In genomic region chr12:26032719-26033241, GRCh38 we compare ENCODE assay signal across 1 cellular context.
TF ChIP-seq lines count a peak whose summit lies in the region.

No MANE protein-coding gene starts in this region.

TF ChIP-seq in HEK293, 187 proteins besides CTCF, POLR2A, EP300 and RAD21 (continued from another document and continues in another):
- TF ChIP-seq ZNF140 (tag by site-specific recombination; IDR thresholded peaks at IDR 0.05) (no peak), SP7 (tag by site-specific recombination; IDR thresholded peaks at IDR 0.05) (peak; percentile 58), ZBTB7A (tag by site-specific recombination; IDR thresholded peaks at IDR 0.05; ENCODE audit: low read depth) (no peak), ZSCAN30 (tag by site-specific recombination; IDR thresholded peaks at IDR 0.05) (peak; percentile 65; the same call in 1 of the 2 replicates), ZSCAN23 (tag by site-specific recombination; IDR thresholded peaks at IDR 0.05) (0 out of 2 replicates have a peak, but pooled peaks have one; percentile 52), ZBTB49 (tag by site-specific recombination; IDR thresholded peaks at IDR 0.05; ENCODE audit: low read depth) (no peak), ZNF302 (tag by site-specific recombination; IDR thresholded peaks at IDR 0.05; ENCODE audit: low read depth) (no peak), ZNF48 (tag by site-specific recombination; IDR thresholded peaks at IDR 0.05) (no peak), ZNF292 (tag by site-specific recombination; IDR thresholded peaks at IDR 0.05; ENCODE audit: borderline replicate concordance, low read depth) (no peak), ZNF600 (tag by site-specific recombination; IDR thresholded peaks at IDR 0.05) (no peak), ZNF830 (tag by site-specific recombination; IDR thresholded peaks at IDR 0.05; ENCODE audit: low read depth) (no peak), ZBTB17 (tag by site-specific recombination; IDR thresholded peaks at IDR 0.05) (peak; percentile 68), KLF17 (tag by site-specific recombination; IDR thresholded peaks at IDR 0.05) (no peak), ATF2 (tag by site-specific recombination; IDR thresholded peaks at IDR 0.05; ENCODE audit: low read depth) (peak; percentile 41; the same call in 1 of the 2 replicates), PRDM6 (tag by site-specific recombination; IDR thresholded peaks at IDR 0.05) (peak; percentile 71), GLIS2 (tag by site-specific recombination; IDR thresholded peaks at IDR 0.05) (no peak), ZNF510 (tag by site-specific recombination; IDR thresholded peaks at IDR 0.05; ENCODE audit: insufficient replicate concordance) (no peak), ZNF391 (tag by site-specific recombination; IDR thresholded peaks at IDR 0.05; ENCODE audit: borderline replicate concordance, low read depth) (no peak), ZFP69B (tag by site-specific recombination; IDR thresholded peaks at IDR 0.05) (no peak), HOXD13 (CRISPR knock-in tag; IDR thresholded peaks at IDR 0.05; ENCODE audit: borderline replicate concordance) (no peak), ZNF701 (tag by site-specific recombination; IDR thresholded peaks at IDR 0.05) (no peak), ZBTB44 (tag by site-specific recombination; IDR thresholded peaks at IDR 0.05) (peak; percentile 48; the same call in 1 of the 2 replicates), YY1 (tag by site-specific recombination; IDR thresholded peaks at IDR 0.05) (peak; percentile 53; the same call in 1 of the 2 replicates), ZNF324 (tag by site-specific recombination; IDR thresholded peaks at IDR 0.05) (no peak), PBX3 (CRISPR knock-in tag; IDR thresholded peaks at IDR 0.05) (no peak), PRDM2 (tag by site-specific recombination; IDR thresholded peaks at IDR 0.05; ENCODE audit: borderline replicate concordance) (no peak), ZNF639 (tag by site-specific recombination; IDR thresholded peaks at IDR 0.05) (peak; percentile 44; the same call in 1 of the 2 replicates), ZNF660 (tag by site-specific recombination; IDR thresholded peaks at IDR 0.05) (no peak), ZFP41 (tag by site-specific recombination; IDR thresholded peaks at IDR 0.05; ENCODE audit: borderline replicate concordance) (no peak), MEIS1 (CRISPR knock-in tag; IDR thresholded peaks at IDR 0.05; ENCODE audit: borderline replicate concordance) (no peak), ZNF488 (tag by site-specific recombination; IDR thresholded peaks at IDR 0.05) (no peak), ZNF114 (tag by site-specific recombination; IDR thresholded peaks at IDR 0.05) (no peak), ZNF544 (tag by site-specific recombination; IDR thresholded peaks at IDR 0.05) (no peak), SP3 (tag by site-specific recombination; IDR thresholded peaks at IDR 0.05) (no peak), OSR2 (tag by site-specific recombination; IDR thresholded peaks at IDR 0.05) (peak; percentile 82), ZIC2 (tag by site-specific recombination; IDR thresholded peaks at IDR 0.05) (0 out of 2 replicates have a peak, but pooled peaks have one; percentile 29), ZNF629 (tag by site-specific recombination; IDR thresholded peaks at IDR 0.05) (peak; percentile 72; the same call in 1 of the 2 replicates), IKZF3 (tag by site-specific recombination; IDR thresholded peaks at IDR 0.05) (peak; percentile 88), ZNF561 (tag by site-specific recombination; IDR thresholded peaks at IDR 0.05; ENCODE audit: borderline replicate concordance) (peak; percentile 80), ZNF549 (tag by site-specific recombination; IDR thresholded peaks at IDR 0.05) (no peak), PRDM4 (tag by site-specific recombination; IDR thresholded peaks at IDR 0.05) (0 out of 2 replicates have a peak, but pooled peaks have one; percentile 26)
